14 cellular contexts compared by ENCODE assay signal in the genomic region with DNA sequence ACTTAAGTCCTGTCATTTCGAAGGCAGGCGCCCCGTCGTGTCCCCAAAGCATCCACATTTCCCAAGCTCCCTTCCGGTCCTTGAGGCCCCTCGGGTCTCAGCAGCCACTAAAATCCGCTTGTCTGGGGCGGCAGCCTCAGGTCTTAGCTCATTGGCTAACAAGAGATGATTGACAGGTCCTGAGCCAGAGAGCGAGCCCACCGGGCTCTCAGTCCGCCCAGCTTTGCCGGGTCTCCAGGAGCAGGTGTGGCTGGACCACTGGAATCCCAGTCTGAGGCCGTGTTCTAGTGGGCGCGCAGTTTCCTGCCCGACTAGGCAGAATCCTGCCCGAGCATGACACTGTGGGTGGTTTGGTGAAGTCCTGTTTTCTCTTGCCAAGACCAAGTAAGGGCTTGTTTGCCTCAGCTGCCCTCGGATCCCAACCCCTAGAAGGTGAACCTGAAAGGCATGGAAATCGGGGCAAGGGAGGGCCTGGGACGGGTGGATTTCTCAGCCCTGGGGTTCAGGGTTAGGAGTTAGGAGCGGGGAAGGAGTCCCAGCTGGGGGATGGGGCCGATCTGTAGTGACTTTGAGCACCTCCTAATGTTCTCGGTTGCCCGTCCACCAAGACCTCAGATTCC. TPM values are rescaled to one million over a fixed set of nuclear protein-coding genes. Genes with fewer than 3 reads are reported as not detected.
DNase-seq lines count a peak whose midpoint lies in the region; ATAC-seq and TF ChIP-seq lines count a peak whose summit lies in the region.
"Had no signal": no experiment of that assay in that cellular context is flagged by ENCODE, and none has a peak within 500 bp of the region (broad histone marks: within the 10 kb centered on the region; RNA-seq: fewer than 3 reads in every experiment).

No MANE protein-coding gene starts in this region.

- H3K27ac Mint-ChIP-seq in CD8-positive, alpha-beta T cell = no peak overlapping the region
- H3K27ac Mint-ChIP-seq: activated T-helper 2 cell treated with anti-CD3 and anti-CD28 coated beads, Interferon-gamma antibody, Interleukin-2, Interleukin-4, amounts not matched to agents 10 μg/mL and 5 μg/mL and 100 μg/mL, durations not matched to agents 14 hours and 24 hours and 36 hours had no signal

- H3K27me3 Mint-ChIP-seq in CD8-positive, alpha-beta T cell (ENCODE audit: low read depth) = no peaks in the 10 kb centered on the region

- H3K9ac ChIP-seq in MM.1S (ENCODE audit: low read length) = no peak overlapping the region

- H3K27ac ChIP-seq in uterus (no peak overlapping the region), MM.1S (ENCODE audit: low read length) (no peak overlapping the region)
- no peak overlapping the region for H3K27ac ChIP-seq in CD8-positive, alpha-beta T cell (ENCODE audit: low read depth, low read length)
- H3K27ac ChIP-seq: WERI-Rb-1 had no signal

- H3K4me3 ChIP-seq in uterus (no peak overlapping the region), MM.1S (ENCODE audit: low read length) (no peak overlapping the region)
- H3K4me3 ChIP-seq in CD8-positive, alpha-beta T cell (ENCODE audit: low read depth, low read length) = no peak overlapping the region

- H3K79me2 ChIP-seq in MM.1S (ENCODE audit: low read length) = no peaks in the 10 kb centered on the region

- H3K9me2 ChIP-seq in MM.1S (replicated peaks; ENCODE audit: insufficient read depth, low read length) = no peaks in the 10 kb centered on the region

- peaks cover 0 to 6% of the 10 kb centered on the region in 2 donors for H3K4me1 ChIP-seq in uterus
- H3K4me1 ChIP-seq in MM.1S (ENCODE audit: low read length) = no peaks in the 10 kb centered on the region
- peaks cover 5% of the 10 kb centered on the region for H3K4me1 ChIP-seq in CD8-positive, alpha-beta T cell (ENCODE audit: insufficient read depth, low read length)

- no peaks in the 10 kb centered on the region for H3K9me3 Mint-ChIP-seq in CD8-positive, alpha-beta T cell
- H3K9me3 Mint-ChIP-seq: activated T-helper 2 cell treated with anti-CD3 and anti-CD28 coated beads, Interferon-gamma antibody, Interleukin-2, Interleukin-4, amounts not matched to agents 10 μg/mL and 5 μg/mL and 100 μg/mL, durations not matched to agents 14 hours and 24 hours and 36 hours had no signal

- H3K4me2 ChIP-seq in MM.1S (ENCODE audit: low read depth, low read length) = no peak overlapping the region

- H3K4me1 Mint-ChIP-seq in CD8-positive, alpha-beta T cell (ENCODE audit: low read depth) = peaks cover 8% of the 10 kb centered on the region

- no peaks in the 10 kb centered on the region for H3K36me3 ChIP-seq in uterus
- H3K36me3 ChIP-seq in MM.1S (replicated peaks; ENCODE audit: insufficient read depth, low read length) = no peaks in the 10 kb centered on the region
- H3K36me3 ChIP-seq in CD8-positive, alpha-beta T cell (ENCODE audit: insufficient read depth, low read length) = no peaks in the 10 kb centered on the region
- H3K36me3 ChIP-seq: WERI-Rb-1 had no signal

- intact Hi-C loops in uterus (cut with DNase I; ENCODE audit: low total_unique reads) = no loop called here
- intact Hi-C loops in CD8-positive, alpha-beta T cell (cut with DNase I, micrococcal nuclease) = no loop called here

- CTCF ChIA-PET in CD8-positive, alpha-beta T cell (lab: Charles Lee) = no interaction called here

- no peaks in the 10 kb centered on the region for H3F3A ChIP-seq in MM.1S (ENCODE audit: insufficient read depth, low read length)

- no peaks in the 10 kb centered on the region; the same call in 1 of the 2 replicates for H4K20me1 ChIP-seq in MM.1S (ENCODE audit: insufficient read depth, low read length)

- ATAC-seq in CD8-positive, alpha-beta T cell = no peak
- ATAC-seq: Panc1 had no signal

- TF ChIP-seq POLR2A in uterus (IDR thresholded peaks at IDR 0.05) = no peak

- no peak overlapping the region for H3K4me3 Mint-ChIP-seq in CD8-positive, alpha-beta T cell

- peaks cover 2% of the 10 kb centered on the region for H3K36me3 Mint-ChIP-seq in CD8-positive, alpha-beta T cell

- POLR2A ChIA-PET in CD8-positive, alpha-beta T cell (lab: Charles Lee) = no interaction called here

- H3K27me3 ChIP-seq in uterus (no peaks in the 10 kb centered on the region), MM.1S (replicated peaks; ENCODE audit: insufficient read depth, low read length) (no peaks in the 10 kb centered on the region)
- H3K27me3 ChIP-seq in CD8-positive, alpha-beta T cell (ENCODE audit: insufficient read depth, low read length) = no peaks in the 10 kb centered on the region

- DNase-seq in ELF-1 (ENCODE audit: low read depth, low spot score) (peak; percentile 70), NCI-H146 treated with DMSO at 0.1 percent for 48 hours (lab: John Stamatoyannopoulos, UW; ENCODE audit: unreplicated experiment) (peak; percentile 65), ecto neural progenitor cell (ENCODE audit: low spot score) (peak; percentile 78), myocyte (ENCODE audit: low read depth) (peak; percentile 50), uterus (no peak), MM.1S (no peak), HT-29 (ENCODE audit: low spot score) (no peak)
- no peak for DNase-seq in CD8-positive, alpha-beta T cell
- DNase-seq: activated CD8-positive, alpha-beta memory T cell treated with anti-CD3 and anti-CD28 coated beads for 24 hours; NCI-H1694; T-helper 1 cell; WERI-Rb-1 had no signal

- TF ChIP-seq CTCF in uterus (IDR thresholded peaks at IDR 0.05) (no peak), MM.1S (IDR thresholded peaks at IDR 0.05; ENCODE audit: low read length) (no peak)
- TF ChIP-seq CTCF in CD8-positive, alpha-beta T cell (IDR thresholded peaks at IDR 0.05) = no peak

- H2AFZ ChIP-seq in MM.1S (ENCODE audit: low read length) = no peak overlapping the region

- H3K9me3 ChIP-seq in uterus (no peaks in the 10 kb centered on the region), MM.1S (replicated peaks; ENCODE audit: insufficient read depth, low read length) (no peaks in the 10 kb centered on the region)
- no peaks in the 10 kb centered on the region for H3K9me3 ChIP-seq in CD8-positive, alpha-beta T cell (ENCODE audit: low read length)

RNA-seq across cellular contexts. Expression of gene MRC2, which starts 42.8 kb away (rescaled TPM):
- 143 and 161 TPM in 2 replicates for total RNA-seq in myocyte
- 664 TPM for polyA plus RNA-seq in myocyte (2012)
- 100 to 1,000 TPM in 2 of 4 donors, 10 to 100 TPM in 2; 30.7 to 273 (median 102) TPM for total RNA-seq in uterus
- 2.4 and 2.8 TPM in 2 replicates for total RNA-seq in HT-29 (2014; rRNA removed; shearing (Covaris generic))
- total RNA-seq in CD8-positive, alpha-beta T cell = 1 to 10 TPM; 5.6 to 5.9 TPM

Comparison
In these comparisons a context has a peak if more than half of its experiments do, and no peak if none do; other contexts are left out.
1. DNase-seq: peak in ELF-1 (single experiment), NCI-H146 treated with DMSO at 0.1 percent for 48 hours (single experiment), ecto neural progenitor cell (single experiment) and myocyte (single experiment); none in uterus (0 of 2), MM.1S (single experiment), HT-29 (single experiment) and CD8-positive, alpha-beta T cell (0 of 7).